Comparison of ENCODE assay signal across 22 cellular contexts in the genomic region with DNA sequence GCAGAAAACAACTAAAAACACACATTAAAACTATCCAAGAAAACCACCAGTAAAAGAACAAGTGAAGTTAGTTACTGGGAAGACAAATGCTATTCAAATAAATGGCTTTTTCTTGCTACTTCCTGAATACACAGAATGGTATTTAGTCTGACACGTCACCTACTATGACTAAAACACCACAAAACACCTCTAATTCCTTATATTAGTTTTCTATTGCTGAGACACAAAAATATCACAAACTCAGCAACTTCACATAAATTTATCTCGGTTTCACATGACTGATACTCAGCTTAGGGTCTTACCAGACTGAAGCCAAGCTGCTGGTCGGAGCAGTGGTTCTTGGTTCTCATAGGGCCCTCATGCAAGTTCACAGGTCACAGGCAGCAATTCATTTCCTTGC.
"Had no signal": no experiment of that assay in that cellular context is flagged by ENCODE, and none has a peak within 500 bp of the region (broad histone marks: within the 10 kb centered on the region; RNA-seq: fewer than 3 reads in every experiment).

No MANE protein-coding gene starts in this region.

- H3K9me3 ChIP-seq: lower lobe of right lung, spleen, suprapubic skin, tibial nerve had no signal

- H3K4me3 Mint-ChIP-seq: activated T-cell treated with anti-CD3 and anti-CD28 coated beads, Interleukin-2, amount 50 U/mL, for 4 hours; stimulated activated naive CD8-positive, alpha-beta T cell treated with anti-CD3 and anti-CD28 coated beads, Interleukin-15, Interleukin-2, amounts not matched to agents 100 ng/mL and 50 ng/mL, for 24 hours; T-cell; T-helper 2 cell treated with Interferon-gamma antibody and Interleukin-4, amounts not matched to agents 5 μg/mL and 100 μg/mL, for 36 hours had no signal

- H3K9me3 Mint-ChIP-seq: activated naive CD4-positive, alpha-beta T cell treated with anti-CD3 and anti-CD28 coated beads, Interleukin-2, amount 50 U/mL, for 72 hours; activated T-cell treated with anti-CD3 and anti-CD28 coated beads, Interleukin-2, amount 50 U/mL, for 4 hours; naive thymus-derived CD4-positive, alpha-beta T cell; stimulated activated naive CD8-positive, alpha-beta T cell treated with anti-CD3 and anti-CD28 coated beads, Interleukin-15, Interleukin-2, amounts not matched to agents 100 ng/mL and 50 ng/mL, for 24 hours; T-cell; T-helper 2 cell treated with Interferon-gamma antibody and Interleukin-4, amounts not matched to agents 5 μg/mL and 100 μg/mL, for 36 hours had no signal

- ATAC-seq: activated T-cell treated with anti-CD3 and anti-CD28 coated beads, Interleukin-2, amount 50 U/mL, for 4 hours; foreskin keratinocyte; left lobe of liver; lower lobe of right lung; naive thymus-derived CD4-positive, alpha-beta T cell; SK-N-SH treated with all-trans-retinoic acid at 6 μM for 48 hours; T-cell had no signal

- DNase-seq: activated CD4-positive, alpha-beta T cell treated with anti-CD3 and anti-CD28 coated beads, Interleukin-2, amount 50 U/mL, for 48 hours; activated gamma-delta T cell; activated T-cell treated with anti-CD3 and anti-CD28 coated beads, Interleukin-2, amount 50 U/mL, for 4 hours; effector CD4-positive, alpha-beta T cell; foreskin keratinocyte; kidney; lower lobe of right lung; naive thymus-derived CD4-positive, alpha-beta T cell; retina; spleen; stimulated activated CD4-positive, alpha-beta T cell treated with anti-CD3 and anti-CD28 coated beads, Interleukin-4, amount 100 ng/mL, for 4 hours; T-cell had no signal

- FAIRE-seq: kidney, urothelium cell line had no signal

- H3K27me3 Mint-ChIP-seq: naive thymus-derived CD4-positive, alpha-beta T cell; stimulated activated naive CD8-positive, alpha-beta T cell treated with anti-CD3 and anti-CD28 coated beads, Interleukin-15, Interleukin-2, amounts not matched to agents 100 ng/mL and 50 ng/mL, for 24 hours; T-cell had no signal

- H3K4me1 ChIP-seq: foreskin keratinocyte had no signal

- H3K27ac Mint-ChIP-seq: stimulated activated naive CD8-positive, alpha-beta T cell treated with anti-CD3 and anti-CD28 coated beads, Interleukin-15, Interleukin-2, amounts not matched to agents 100 ng/mL and 50 ng/mL, for 24 hours; T-helper 2 cell treated with Interferon-gamma antibody and Interleukin-4, amounts not matched to agents 5 μg/mL and 100 μg/mL, for 36 hours had no signal

- H3K4me3 ChIP-seq: cardiac muscle cell, lower lobe of right lung, spleen, suprapubic skin, tibial nerve had no signal

- H3K27ac ChIP-seq: cardiac muscle cell, foreskin keratinocyte, lower lobe of right lung, spleen, suprapubic skin, tibial nerve, WERI-Rb-1 had no signal

- H3K27me3 ChIP-seq: cardiac muscle cell, foreskin keratinocyte, spleen, suprapubic skin, tibial nerve had no signal
